In the genomic region with DNA sequence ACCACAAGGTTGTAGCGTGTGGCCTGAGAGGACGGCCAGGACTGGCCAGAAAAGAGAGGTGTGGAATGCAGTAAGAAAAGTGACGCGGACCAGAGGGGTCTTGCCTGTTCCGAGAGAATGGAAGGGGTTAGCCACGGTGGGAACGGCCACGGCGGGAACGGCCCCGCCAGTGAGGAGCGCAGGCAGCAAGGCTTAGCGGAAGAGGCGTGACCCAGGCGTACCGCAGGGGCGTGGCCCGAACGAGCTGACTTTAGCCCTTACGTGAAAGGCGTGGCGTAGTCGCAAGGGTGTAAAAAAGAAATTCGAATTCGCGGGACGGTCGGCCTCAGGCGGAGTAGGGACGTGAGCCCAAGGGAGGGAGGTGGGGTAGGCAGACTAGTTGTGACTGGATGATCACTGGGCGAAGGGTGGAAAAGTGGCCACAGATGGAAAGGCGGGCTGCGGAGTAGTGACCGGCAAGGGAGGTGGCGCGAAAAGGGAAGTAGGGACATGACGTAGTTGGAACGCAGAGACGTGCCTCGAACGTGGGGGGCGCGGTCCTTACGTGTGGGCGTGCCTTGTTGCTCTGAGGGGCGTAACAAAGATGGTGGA, we compare ENCODE assay signal across 1 cellular context.
TF ChIP-seq lines count a peak whose summit lies in the region.

No MANE protein-coding gene starts in this region.

TF ChIP-seq in IMR-90, 13 proteins besides CTCF, POLR2A, EP300 and RAD21:
- TF ChIP-seq, protein P1, sequence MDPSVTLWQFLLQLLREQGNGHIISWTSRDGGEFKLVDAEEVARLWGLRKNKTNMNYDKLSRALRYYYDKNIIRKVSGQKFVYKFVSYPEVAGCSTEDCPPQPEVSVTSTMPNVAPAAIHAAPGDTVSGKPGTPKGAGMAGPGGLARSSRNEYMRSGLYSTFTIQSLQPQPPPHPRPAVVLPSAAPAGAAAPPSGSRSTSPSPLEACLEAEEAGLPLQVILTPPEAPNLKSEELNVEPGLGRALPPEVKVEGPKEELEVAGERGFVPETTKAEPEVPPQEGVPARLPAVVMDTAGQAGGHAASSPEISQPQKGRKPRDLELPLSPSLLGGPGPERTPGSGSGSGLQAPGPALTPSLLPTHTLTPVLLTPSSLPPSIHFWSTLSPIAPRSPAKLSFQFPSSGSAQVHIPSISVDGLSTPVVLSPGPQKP (IDR thresholded peaks at IDR 0.05; ENCODE audit: borderline replicate concordance, low read depth, low read length) = no peak
- 0 out of 2 replicates have a peak, but pooled peaks have one; percentile 32 for TF ChIP-seq MAZ (IDR thresholded peaks at IDR 0.05; ENCODE audit: borderline replicate concordance, low read depth, low read length)
- TF ChIP-seq MAFK (IDR thresholded peaks at IDR 0.05; ENCODE audit: low read depth, low read length) = no peak
- TF ChIP-seq RCOR1 (IDR thresholded peaks at IDR 0.05; ENCODE audit: insufficient replicate concordance, low read length) = peak; percentile 5
- no peak for TF ChIP-seq NFE2L2 (IDR thresholded peaks at IDR 0.05; ENCODE audit: low read depth, low read length)
TF ChIP-seq in IMR-90: peak in this region for 2.
